In the genomic region with DNA sequence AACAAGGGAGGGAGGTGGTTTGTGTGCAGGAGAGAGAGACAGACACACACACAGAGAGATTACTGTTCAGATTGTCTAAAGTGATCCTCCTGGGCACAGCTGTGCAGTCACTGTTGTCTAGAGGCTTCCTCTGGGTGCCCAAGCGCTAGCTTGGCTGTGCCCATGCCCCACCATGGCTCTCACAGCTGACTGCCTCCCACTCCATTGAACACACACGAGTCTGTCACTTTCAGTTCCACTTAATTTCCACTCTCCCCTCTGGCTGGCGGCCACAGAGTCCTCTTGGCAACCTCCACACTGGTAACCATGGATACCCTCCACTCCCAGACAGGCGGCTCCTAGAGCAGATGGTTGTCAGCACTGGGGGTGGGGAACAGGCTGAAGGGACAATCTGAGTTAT, we compare ENCODE assay signal across 9 cellular contexts. TPM values are rescaled to one million over a fixed set of nuclear protein-coding genes. Genes with fewer than 3 reads are reported as not detected.
A peak's percentile ranks its signal among the peaks of the same experiment; 100 is the strongest.
DNase-seq lines count a peak whose midpoint lies in the region; ATAC-seq and TF ChIP-seq lines count a peak whose summit lies in the region.
"Had no signal": no experiment of that assay in that cellular context is flagged by ENCODE, and none has a peak within 500 bp of the region (broad histone marks: within the 10 kb centered on the region; RNA-seq: fewer than 3 reads in every experiment).

No MANE protein-coding gene starts in this region.

- no peaks in the 10 kb centered on the region for H3K27me3 ChIP-seq in duodenal mucosa (ENCODE audit: control insufficient read depth in 1 of 2, insufficient read depth in 2 of 2, low read length in 2 of 2)

- H3K27ac ChIP-seq in duodenal mucosa (ENCODE audit: low read depth, low read length) (no peak overlapping the region), RWPE1 (no peak overlapping the region)
- H3K27ac ChIP-seq: KMS-11 had no signal

- TF ChIP-seq CTCF in mesothelial cell of epicardium (IDR thresholded peaks at IDR 0.05; ENCODE audit: unreplicated experiment) = no peak
- TF ChIP-seq CTCF in RWPE1 (conservative IDR thresholded peaks at IDR 0.05; ENCODE audit: low read depth) = no peak

- H3K36me3 ChIP-seq in duodenal mucosa (ENCODE audit: control insufficient read depth in 1 of 2, insufficient read depth in 2 of 2, low read length in 2 of 2) = no peaks in the 10 kb centered on the region

- H3K9me3 ChIP-seq in duodenal mucosa (ENCODE audit: control insufficient read depth in 1 of 2, low read length in 2 of 2) = no peaks in the 10 kb centered on the region

- ATAC-seq in HG02981 (IDR thresholded peaks at IDR 0.05; ENCODE audit: unreplicated experiment) = no peak
- ATAC-seq in GM21619 (IDR thresholded peaks at IDR 0.05; ENCODE audit: unreplicated experiment) = no peak

- H3K9ac ChIP-seq in duodenal mucosa (ENCODE audit: low read depth in 1 of 2, low read length in 2 of 2) = no peak overlapping the region
- H3K9ac ChIP-seq: KMS-11 had no signal

- H3K9me3 Mint-ChIP-seq in mesothelial cell of epicardium = no peaks in the 10 kb centered on the region

- H3K4me3 ChIP-seq in duodenal mucosa (ENCODE audit: low read depth in 1 of 2, low read length in 2 of 2) = peak overlapping the region; percentile 6 to 17

- CTCF ChIA-PET in RWPE1 (lab: Yijun Ruan, JAX) = interaction anchor here (0.5 kb wide), 1 partner anchor 106 kb away, joined by 5 read pairs; no protein-coding TSS in a partner anchor

- no peaks in the 10 kb centered on the region for H3K36me3 Mint-ChIP-seq in mesothelial cell of epicardium

- H3K4me3 Mint-ChIP-seq in mesothelial cell of epicardium = peak overlapping the region; percentile 4

- DNase-seq in HT1080 (ENCODE audit: low read depth) (peak; percentile 13), NCI-H82 treated with DMSO at 0.1 percent for 48 hours (lab: John Stamatoyannopoulos, UW; ENCODE audit: unreplicated experiment) (peak; percentile 61), mesothelial cell of epicardium (ENCODE audit: low spot score in 2 of 2, unreplicated experiment in 2 of 2) (peak; percentile 32 to 65), GM19238 (ENCODE audit: insufficient read length, low spot score) (no peak), RWPE1 (ENCODE audit: low spot score) (no peak)

- peaks cover 24% of the 10 kb centered on the region for H3K4me1 Mint-ChIP-seq in mesothelial cell of epicardium

- peak overlapping the region; percentile 74 for H3K27ac Mint-ChIP-seq in mesothelial cell of epicardium

- H3K4me1 ChIP-seq in duodenal mucosa (ENCODE audit: control insufficient read depth in 1 of 2, insufficient read depth in 2 of 2, low read length in 2 of 2) = peaks cover 8 to 15% of the 10 kb centered on the region in 2 donors

- peaks cover 3% of the 10 kb centered on the region for H3K27me3 Mint-ChIP-seq in mesothelial cell of epicardium (ENCODE audit: low read depth)

- POLR2A ChIA-PET in RWPE1 (lab: Yijun Ruan, JAX; ENCODE audit: low non-redundant PET) = no interaction called here

RNA-seq across cellular contexts. Expression of gene MAP6, which starts 29.1 kb away (rescaled TPM):
- 0.10 and 0.40 TPM in 2 replicates for total RNA-seq in HT1080 (2014; rRNA removed; shearing (Covaris generic))
- 0.19 and 0.22 TPM in 2 replicates for polyA plus RNA-seq in HT1080 (2015; cell fraction: cytosol; rRNA removed)
- 0.24 and 0.48 TPM in 2 replicates for polyA plus RNA-seq in HT1080 (2015; cell fraction: nucleus; rRNA removed)
- total RNA-seq in mesothelial cell of epicardium = 0.92 to 1.2 TPM (median 1.2 TPM) in 3 replicates

Comparison
In these comparisons a context has a peak if more than half of its experiments do, and no peak if none do; other contexts are left out.
1. DNase-seq: peak in HT1080 (single experiment), NCI-H82 treated with DMSO at 0.1 percent for 48 hours (single experiment) and mesothelial cell of epicardium (2 of 2); none in GM19238 (single experiment) and RWPE1 (single experiment).